ENCODE assay signal across 21 cellular contexts in genomic region chr5:170497311-170498038, GRCh38. TPM values are rescaled to one million over a fixed set of nuclear protein-coding genes. Genes with fewer than 3 reads are reported as not detected.
DNase-seq lines count a peak whose midpoint lies in the region; ATAC-seq and TF ChIP-seq lines count a peak whose summit lies in the region.
"Had no signal": no experiment of that assay in that cellular context is flagged by ENCODE, and none has a peak within 500 bp of the region (broad histone marks: within the 10 kb centered on the region; RNA-seq: fewer than 3 reads in every experiment).

No MANE protein-coding gene starts in this region.

- intact Hi-C loops in testis (cut with DNase I; ENCODE audit: low total_unique reads), result no loop called here

- no peak for ATAC-seq in HG03520 (IDR thresholded peaks at IDR 0.05; ENCODE audit: unreplicated experiment)
- ATAC-seq: effector memory CD8-positive, alpha-beta T cell; esophagus mucosa; WTC11 had no signal

- DNase-seq in testis, result peak; percentile 51
- no peak for DNase-seq in effector CD8-positive, alpha-beta T cell (lab: John Stamatoyannopoulos, UW)
- no peak for DNase-seq in NCI-H2107 treated with DMSO at 0.1 percent for 48 hours (lab: John Stamatoyannopoulos, UW; ENCODE audit: unreplicated experiment)
- DNase-seq: activated CD8-positive, alpha-beta memory T cell treated with anti-CD3 and anti-CD28 coated beads, Interleukin-2, amount 50 U/mL, for 48 hours; activated effector memory CD4-positive, alpha-beta T cell treated with Interleukin-2 at 50 U/mL for 16 hours; activated naive CD8-positive, alpha-beta T cell treated with anti-CD3 and anti-CD28 coated beads, Interleukin-2, amount 10 ng/mL, durations not matched to agents 7 days and 5 days; CD8-positive, alpha-beta memory T cell; effector memory CD8-positive, alpha-beta T cell; NCI-H1417; NCI-H2107; NCI-H526; substantia nigra; uterus had no signal

- CTCF ChIA-PET in HEK293 (lab: Yijun Ruan, JAX), result no interaction called here

- no peak for TF ChIP-seq POLR2A in testis (IDR thresholded peaks at IDR 0.05)

- H3K9me3 Mint-ChIP-seq in brain (peaks cover 0 to 7% (median 0%) of the 10 kb centered on the region in 5 experiments), nephron (no peaks in the 10 kb centered on the region)
- H3K9me3 Mint-ChIP-seq: activated naive CD8-positive, alpha-beta T cell treated with anti-CD3 and anti-CD28 coated beads, Interleukin-2, amount 10 ng/mL, durations not matched to agents 7 days and 5 days; T-helper 2 cell treated with Interferon-gamma antibody and Interleukin-4, amounts not matched to agents 5 μg/mL and 100 μg/mL, for 36 hours; WTC11 had no signal

- H3K4me3 ChIP-seq in HEK293 (ENCODE audit: low read depth, low read length), result no peak overlapping the region
- H3K4me3 ChIP-seq in testis, result no peak overlapping the region
- H3K4me3 ChIP-seq: SK-N-MC, uterus had no signal

- no peaks in the 10 kb centered on the region for H3K9me3 ChIP-seq in HEK293 (ENCODE audit: control insufficient read depth, insufficient read depth, low read depth, low read length)
- H3K9me3 ChIP-seq in testis, result no peaks in the 10 kb centered on the region
- H3K9me3 ChIP-seq: uterus had no signal

- H3K4me1 Mint-ChIP-seq in brain (peaks cover 77% of the 10 kb centered on the region), nephron (peaks cover 39% of the 10 kb centered on the region)
- H3K4me1 Mint-ChIP-seq: CD8-positive, alpha-beta memory T cell had no signal

- 51 to 53% methylated on average over 12 to 13 of the region's 13 CpGs for WGBS in testis, 2 donors

- peak overlapping the region in 1 of 5 experiments; percentile 3 for H3K4me3 Mint-ChIP-seq in brain
- H3K4me3 Mint-ChIP-seq in nephron, result peak overlapping the region in 1 of 3 experiments; percentile 6
- H3K4me3 Mint-ChIP-seq: activated naive CD8-positive, alpha-beta T cell treated with anti-CD3 and anti-CD28 coated beads, Interleukin-2, amount 10 ng/mL, durations not matched to agents 7 days and 5 days; CD8-positive, alpha-beta memory T cell; effector memory CD8-positive, alpha-beta T cell; T-helper 2 cell treated with Interferon-gamma antibody and Interleukin-4, amounts not matched to agents 5 μg/mL and 100 μg/mL, for 36 hours; WTC11 had no signal

- no peak overlapping the region for H3K27ac ChIP-seq in HEK293 (ENCODE audit: extremely low read depth, low read depth, low read length)
- H3K27ac ChIP-seq in testis, result no peak overlapping the region
- H3K27ac ChIP-seq: SK-N-MC, uterus had no signal

- TF ChIP-seq CTCF in HEK293 (tag by site-specific recombination; IDR thresholded peaks at IDR 0.05) (no peak), brain (conservative IDR thresholded peaks at IDR 0.05) (no peak), nephron (IDR thresholded peaks at IDR 0.05; ENCODE audit: unreplicated experiment in 3 of 3) (no peak), testis (IDR thresholded peaks at IDR 0.05) (no peak)

- H3K27me3 ChIP-seq in testis, result no peaks in the 10 kb centered on the region
- H3K27me3 ChIP-seq: uterus had no signal

- H3K36me3 Mint-ChIP-seq in brain, result no peaks in the 10 kb centered on the region
- H3K36me3 Mint-ChIP-seq in nephron (ENCODE audit: low read depth), result no peaks in the 10 kb centered on the region
- H3K36me3 Mint-ChIP-seq: activated naive CD8-positive, alpha-beta T cell treated with anti-CD3 and anti-CD28 coated beads, Interleukin-2, amount 10 ng/mL, durations not matched to agents 7 days and 5 days; CD8-positive, alpha-beta memory T cell; WTC11 had no signal

- H3K36me3 ChIP-seq in HEK293 (ENCODE audit: control insufficient read depth in 2 of 2, insufficient read depth in 1 of 2, low read length in 2 of 2) (no peaks in the 10 kb centered on the region), testis (ENCODE audit: low read depth, missing control alignments) (no peaks in the 10 kb centered on the region)
- H3K36me3 ChIP-seq: uterus had no signal

- H3K27me3 Mint-ChIP-seq in brain, result peaks cover 19% of the 10 kb centered on the region
- H3K27me3 Mint-ChIP-seq in nephron (ENCODE audit: low read depth), result peaks cover 57% of the 10 kb centered on the region

- POLR2A ChIA-PET in HEK293 (lab: Yijun Ruan, JAX), result no interaction called here

- peak overlapping the region in 4 of 5 experiments; percentile 24 to 99 (median 56) for H3K27ac Mint-ChIP-seq in brain
- peak overlapping the region; percentile 13 to 68 (median 16) for H3K27ac Mint-ChIP-seq in nephron
- H3K27ac Mint-ChIP-seq: activated naive CD8-positive, alpha-beta T cell treated with anti-CD3 and anti-CD28 coated beads, Interleukin-2, amount 10 ng/mL, durations not matched to agents 7 days and 5 days; CD8-positive, alpha-beta memory T cell; T-helper 2 cell treated with Interferon-gamma antibody and Interleukin-4, amounts not matched to agents 5 μg/mL and 100 μg/mL, for 36 hours; WTC11 had no signal

- H3K4me1 ChIP-seq in HEK293 (ENCODE audit: control insufficient read depth, insufficient read depth, low read length) (no peaks in the 10 kb centered on the region), testis (peaks cover 8% of the 10 kb centered on the region)
- H3K4me1 ChIP-seq: uterus had no signal

TF ChIP-seq in HEK293, 187 proteins besides CTCF, POLR2A, EP300 and RAD21:
- peak; percentile 77 for TF ChIP-seq ZFHX2 (tag by site-specific recombination; conservative IDR thresholded peaks at IDR 0.05)
- TF ChIP-seq EGR2 (tag by site-specific recombination; IDR thresholded peaks at IDR 0.05; ENCODE audit: low read depth), result peak; percentile 80
- TF ChIP-seq ZBTB10 (tag by site-specific recombination; IDR thresholded peaks at IDR 0.05), result no peak

RNA-seq across cellular contexts. Expression of gene KCNIP1, which starts 6.3 kb away (rescaled TPM):
- 14.4 TPM for polyA plus RNA-seq in brain (ENCODE audit: insufficient read depth, low read depth, low replicate concordance)
- total RNA-seq in testis, result 10 to 100 TPM; 13.4 to 14.8 TPM
- polyA plus RNA-seq in testis (ENCODE audit: insufficient read depth, low read depth, low replicate concordance), result 5.9 TPM
- total RNA-seq: activated naive CD8-positive, alpha-beta T cell treated with anti-CD3 and anti-CD28 coated beads, Interleukin-2, amount 10 ng/mL, durations not matched to agents 7 days and 5 days; CD8-positive, alpha-beta memory T cell; esophagus mucosa had no signal
- polyA plus RNA-seq: CD8-positive, alpha-beta memory T cell had no signal
